ENCODE assay signal across 1 cellular context in genomic region chr21:43585924-43586411, GRCh38.
TF ChIP-seq lines count a peak whose summit lies in the region.

No MANE protein-coding gene starts in this region.

TF ChIP-seq in HepG2, 621 proteins besides CTCF, POLR2A, EP300 and RAD21 (continued from another document and continues in another):
- TF ChIP-seq, protein P1, sequence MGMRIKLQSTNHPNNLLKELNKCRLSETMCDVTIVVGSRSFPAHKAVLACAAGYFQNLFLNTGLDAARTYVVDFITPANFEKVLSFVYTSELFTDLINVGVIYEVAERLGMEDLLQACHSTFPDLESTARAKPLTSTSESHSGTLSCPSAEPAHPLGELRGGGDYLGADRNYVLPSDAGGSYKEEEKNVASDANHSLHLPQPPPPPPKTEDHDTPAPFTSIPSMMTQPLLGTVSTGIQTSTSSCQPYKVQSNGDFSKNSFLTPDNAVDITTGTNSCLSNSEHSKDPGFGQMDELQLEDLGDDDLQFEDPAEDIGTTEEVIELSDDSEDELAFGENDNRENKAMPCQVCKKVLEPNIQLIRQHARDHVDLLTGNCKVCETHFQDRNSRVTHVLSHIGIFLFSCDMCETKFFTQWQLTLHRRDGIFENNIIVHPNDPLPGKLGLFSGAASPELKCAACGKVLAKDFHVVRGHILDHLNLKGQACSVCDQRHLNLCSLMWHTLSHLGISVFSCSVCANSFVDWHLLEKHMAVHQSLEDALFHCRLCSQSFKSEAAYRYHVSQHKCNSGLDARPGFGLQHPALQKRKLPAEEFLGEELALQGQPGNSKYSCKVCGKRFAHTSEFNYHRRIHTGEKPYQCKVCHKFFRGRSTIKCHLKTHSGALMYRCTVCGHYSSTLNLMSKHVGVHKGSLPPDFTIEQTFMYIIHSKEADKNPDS (CRISPR knock-in tag; IDR thresholded peaks at IDR 0.05) = 0 out of 2 replicates have a peak, but pooled peaks have one; percentile 58
- TF ChIP-seq FOXJ3 (CRISPR knock-in tag; IDR thresholded peaks at IDR 0.05; ENCODE audit: borderline replicate concordance) (peak; percentile 37; the same call in 1 of the 2 replicates), ZBTB33 (CRISPR knock-in tag; IDR thresholded peaks at IDR 0.05) (0 out of 2 replicates have a peak, but pooled peaks have one; percentile 29), ELF3 (CRISPR knock-in tag; IDR thresholded peaks at IDR 0.05) (peak; percentile 82), KLF16 (CRISPR knock-in tag; IDR thresholded peaks at IDR 0.05) (peak in 1 of 2 experiments; percentile 38; a peak in 1 of 4 replicates), PHF8 (CRISPR knock-in tag; IDR thresholded peaks at IDR 0.05) (no peak), ZNF414 (CRISPR knock-in tag; IDR thresholded peaks at IDR 0.05) (0 out of 2 replicates have a peak, but pooled peaks have one; percentile 54), HDAC2 (CRISPR knock-in tag; IDR thresholded peaks at IDR 0.05) (peak; percentile 92), ZFP36 (IDR thresholded peaks at IDR 0.05; ENCODE audit: borderline replicate concordance, low read depth, low read length, partially characterized antibody) (no peak), THAP7 (CRISPR knock-in tag; IDR thresholded peaks at IDR 0.05) (no peak), HMGXB4 (CRISPR knock-in tag; IDR thresholded peaks at IDR 0.05; ENCODE audit: borderline replicate concordance in 1 of 2, low read depth in 1 of 2) (0 out of 4 replicates have a peak, but pooled peaks of 1 of the 2 experiments have one; percentile 35), TBL1XR1 (IDR thresholded peaks at IDR 0.05; ENCODE audit: borderline replicate concordance, low read length, partially characterized antibody) (peak; percentile 61), REPIN1 (CRISPR knock-in tag; IDR thresholded peaks at IDR 0.05; ENCODE audit: borderline replicate concordance, low read depth) (0 out of 2 replicates have a peak, but pooled peaks have one; percentile 16), ZNF431 (CRISPR knock-in tag; IDR thresholded peaks at IDR 0.05; ENCODE audit: borderline replicate concordance, low read depth) (no peak), FOXK1 (CRISPR knock-in tag; IDR thresholded peaks at IDR 0.05; ENCODE audit: borderline replicate concordance, low read depth) (peak; percentile 76; the same call in 1 of the 2 replicates), SOX6 (IDR thresholded peaks at IDR 0.05) (no peak), SOX6 (CRISPR knock-in tag; IDR thresholded peaks at IDR 0.05) (peak; percentile 90), SMYD3 (CRISPR knock-in tag; IDR thresholded peaks at IDR 0.05) (peak; percentile 36; the same call in 1 of the 2 replicates), ZNF124 (CRISPR knock-in tag; IDR thresholded peaks at IDR 0.05) (peak; percentile 87; the same call in 1 of the 2 replicates), AGO2 (optimal IDR thresholded peaks at IDR 0.05; ENCODE audit: low read depth, low read length) (no peak), ISL2 (CRISPR knock-in tag; IDR thresholded peaks at IDR 0.05) (peak; percentile 80), TCF7 (IDR thresholded peaks at IDR 0.05; ENCODE audit: low read depth) (0 out of 2 replicates have a peak, but pooled peaks have one; percentile 38), SALL1 (CRISPR knock-in tag; IDR thresholded peaks at IDR 0.05) (peak; percentile 76; the same call in 1 of the 2 replicates), MAX (IDR thresholded peaks at IDR 0.05) (peak; percentile 37; the same call in 1 of the 2 replicates)
- TF ChIP-seq, protein P2, sequence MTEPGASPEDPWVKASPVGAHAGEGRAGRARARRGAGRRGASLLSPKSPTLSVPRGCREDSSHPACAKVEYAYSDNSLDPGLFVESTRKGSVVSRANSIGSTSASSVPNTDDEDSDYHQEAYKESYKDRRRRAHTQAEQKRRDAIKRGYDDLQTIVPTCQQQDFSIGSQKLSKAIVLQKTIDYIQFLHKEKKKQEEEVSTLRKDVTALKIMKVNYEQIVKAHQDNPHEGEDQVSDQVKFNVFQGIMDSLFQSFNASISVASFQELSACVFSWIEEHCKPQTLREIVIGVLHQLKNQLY (CRISPR knock-in tag; IDR thresholded peaks at IDR 0.05) = peak; percentile 46; the same call in 1 of the 2 replicates
- TF ChIP-seq, protein P3, sequence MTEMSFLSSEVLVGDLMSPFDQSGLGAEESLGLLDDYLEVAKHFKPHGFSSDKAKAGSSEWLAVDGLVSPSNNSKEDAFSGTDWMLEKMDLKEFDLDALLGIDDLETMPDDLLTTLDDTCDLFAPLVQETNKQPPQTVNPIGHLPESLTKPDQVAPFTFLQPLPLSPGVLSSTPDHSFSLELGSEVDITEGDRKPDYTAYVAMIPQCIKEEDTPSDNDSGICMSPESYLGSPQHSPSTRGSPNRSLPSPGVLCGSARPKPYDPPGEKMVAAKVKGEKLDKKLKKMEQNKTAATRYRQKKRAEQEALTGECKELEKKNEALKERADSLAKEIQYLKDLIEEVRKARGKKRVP (CRISPR knock-in tag; IDR thresholded peaks at IDR 0.05) = peak in 1 of 2 experiments; percentile 25; a peak in 1 of 4 replicates
- TF ChIP-seq, protein P4, sequence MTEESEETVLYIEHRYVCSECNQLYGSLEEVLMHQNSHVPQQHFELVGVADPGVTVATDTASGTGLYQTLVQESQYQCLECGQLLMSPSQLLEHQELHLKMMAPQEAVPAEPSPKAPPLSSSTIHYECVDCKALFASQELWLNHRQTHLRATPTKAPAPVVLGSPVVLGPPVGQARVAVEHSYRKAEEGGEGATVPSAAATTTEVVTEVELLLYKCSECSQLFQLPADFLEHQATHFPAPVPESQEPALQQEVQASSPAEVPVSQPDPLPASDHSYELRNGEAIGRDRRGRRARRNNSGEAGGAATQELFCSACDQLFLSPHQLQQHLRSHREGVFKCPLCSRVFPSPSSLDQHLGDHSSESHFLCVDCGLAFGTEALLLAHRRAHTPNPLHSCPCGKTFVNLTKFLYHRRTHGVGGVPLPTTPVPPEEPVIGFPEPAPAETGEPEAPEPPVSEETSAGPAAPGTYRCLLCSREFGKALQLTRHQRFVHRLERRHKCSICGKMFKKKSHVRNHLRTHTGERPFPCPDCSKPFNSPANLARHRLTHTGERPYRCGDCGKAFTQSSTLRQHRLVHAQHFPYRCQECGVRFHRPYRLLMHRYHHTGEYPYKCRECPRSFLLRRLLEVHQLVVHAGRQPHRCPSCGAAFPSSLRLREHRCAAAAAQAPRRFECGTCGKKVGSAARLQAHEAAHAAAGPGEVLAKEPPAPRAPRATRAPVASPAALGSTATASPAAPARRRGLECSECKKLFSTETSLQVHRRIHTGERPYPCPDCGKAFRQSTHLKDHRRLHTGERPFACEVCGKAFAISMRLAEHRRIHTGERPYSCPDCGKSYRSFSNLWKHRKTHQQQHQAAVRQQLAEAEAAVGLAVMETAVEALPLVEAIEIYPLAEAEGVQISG (CRISPR knock-in tag; IDR thresholded peaks at IDR 0.05) = peak; percentile 30; the same call in 1 of the 2 replicates
- TF ChIP-seq, protein P5, sequence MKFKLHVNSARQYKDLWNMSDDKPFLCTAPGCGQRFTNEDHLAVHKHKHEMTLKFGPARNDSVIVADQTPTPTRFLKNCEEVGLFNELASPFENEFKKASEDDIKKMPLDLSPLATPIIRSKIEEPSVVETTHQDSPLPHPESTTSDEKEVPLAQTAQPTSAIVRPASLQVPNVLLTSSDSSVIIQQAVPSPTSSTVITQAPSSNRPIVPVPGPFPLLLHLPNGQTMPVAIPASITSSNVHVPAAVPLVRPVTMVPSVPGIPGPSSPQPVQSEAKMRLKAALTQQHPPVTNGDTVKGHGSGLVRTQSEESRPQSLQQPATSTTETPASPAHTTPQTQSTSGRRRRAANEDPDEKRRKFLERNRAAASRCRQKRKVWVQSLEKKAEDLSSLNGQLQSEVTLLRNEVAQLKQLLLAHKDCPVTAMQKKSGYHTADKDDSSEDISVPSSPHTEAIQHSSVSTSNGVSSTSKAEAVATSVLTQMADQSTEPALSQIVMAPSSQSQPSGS (CRISPR knock-in tag; IDR thresholded peaks at IDR 0.05) = peak; percentile 69; the same call in 1 of the 2 replicates
- TF ChIP-seq, protein P6, sequence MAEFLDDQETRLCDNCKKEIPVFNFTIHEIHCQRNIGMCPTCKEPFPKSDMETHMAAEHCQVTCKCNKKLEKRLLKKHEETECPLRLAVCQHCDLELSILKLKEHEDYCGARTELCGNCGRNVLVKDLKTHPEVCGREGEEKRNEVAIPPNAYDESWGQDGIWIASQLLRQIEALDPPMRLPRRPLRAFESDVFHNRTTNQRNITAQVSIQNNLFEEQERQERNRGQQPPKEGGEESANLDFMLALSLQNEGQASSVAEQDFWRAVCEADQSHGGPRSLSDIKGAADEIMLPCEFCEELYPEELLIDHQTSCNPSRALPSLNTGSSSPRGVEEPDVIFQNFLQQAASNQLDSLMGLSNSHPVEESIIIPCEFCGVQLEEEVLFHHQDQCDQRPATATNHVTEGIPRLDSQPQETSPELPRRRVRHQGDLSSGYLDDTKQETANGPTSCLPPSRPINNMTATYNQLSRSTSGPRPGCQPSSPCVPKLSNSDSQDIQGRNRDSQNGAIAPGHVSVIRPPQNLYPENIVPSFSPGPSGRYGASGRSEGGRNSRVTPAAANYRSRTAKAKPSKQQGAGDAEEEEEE (CRISPR knock-in tag; IDR thresholded peaks at IDR 0.05; ENCODE audit: borderline replicate concordance) = no peak
- TF ChIP-seq, protein P7, sequence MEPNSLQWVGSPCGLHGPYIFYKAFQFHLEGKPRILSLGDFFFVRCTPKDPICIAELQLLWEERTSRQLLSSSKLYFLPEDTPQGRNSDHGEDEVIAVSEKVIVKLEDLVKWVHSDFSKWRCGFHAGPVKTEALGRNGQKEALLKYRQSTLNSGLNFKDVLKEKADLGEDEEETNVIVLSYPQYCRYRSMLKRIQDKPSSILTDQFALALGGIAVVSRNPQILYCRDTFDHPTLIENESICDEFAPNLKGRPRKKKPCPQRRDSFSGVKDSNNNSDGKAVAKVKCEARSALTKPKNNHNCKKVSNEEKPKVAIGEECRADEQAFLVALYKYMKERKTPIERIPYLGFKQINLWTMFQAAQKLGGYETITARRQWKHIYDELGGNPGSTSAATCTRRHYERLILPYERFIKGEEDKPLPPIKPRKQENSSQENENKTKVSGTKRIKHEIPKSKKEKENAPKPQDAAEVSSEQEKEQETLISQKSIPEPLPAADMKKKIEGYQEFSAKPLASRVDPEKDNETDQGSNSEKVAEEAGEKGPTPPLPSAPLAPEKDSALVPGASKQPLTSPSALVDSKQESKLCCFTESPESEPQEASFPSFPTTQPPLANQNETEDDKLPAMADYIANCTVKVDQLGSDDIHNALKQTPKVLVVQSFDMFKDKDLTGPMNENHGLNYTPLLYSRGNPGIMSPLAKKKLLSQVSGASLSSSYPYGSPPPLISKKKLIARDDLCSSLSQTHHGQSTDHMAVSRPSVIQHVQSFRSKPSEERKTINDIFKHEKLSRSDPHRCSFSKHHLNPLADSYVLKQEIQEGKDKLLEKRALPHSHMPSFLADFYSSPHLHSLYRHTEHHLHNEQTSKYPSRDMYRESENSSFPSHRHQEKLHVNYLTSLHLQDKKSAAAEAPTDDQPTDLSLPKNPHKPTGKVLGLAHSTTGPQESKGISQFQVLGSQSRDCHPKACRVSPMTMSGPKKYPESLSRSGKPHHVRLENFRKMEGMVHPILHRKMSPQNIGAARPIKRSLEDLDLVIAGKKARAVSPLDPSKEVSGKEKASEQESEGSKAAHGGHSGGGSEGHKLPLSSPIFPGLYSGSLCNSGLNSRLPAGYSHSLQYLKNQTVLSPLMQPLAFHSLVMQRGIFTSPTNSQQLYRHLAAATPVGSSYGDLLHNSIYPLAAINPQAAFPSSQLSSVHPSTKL (CRISPR knock-in tag; IDR thresholded peaks at IDR 0.05) = peak; percentile 98
